In genomic region chr7:121516791-121517305, GRCh38 we compare ENCODE assay signal across 27 cellular contexts.
"Had no signal": no experiment of that assay in that cellular context is flagged by ENCODE, and none has a peak within 500 bp of the region (broad histone marks: within the 10 kb centered on the region; RNA-seq: fewer than 3 reads in every experiment).

No MANE protein-coding gene starts in this region.

- ATAC-seq: effector memory CD8-positive, alpha-beta T cell; heart right ventricle; left cardiac atrium; left ventricle myocardium superior; lower lobe of right lung; natural killer cell; psoas muscle; right lobe of liver; stimulated activated naive CD8-positive, alpha-beta T cell treated with anti-CD3 and anti-CD28 coated beads, Interleukin-15, amount 100 ng/mL, for 72 hours had no signal

- H3K4me3 ChIP-seq: esophagus squamous epithelium, heart right ventricle, lower lobe of right lung, ovary, psoas muscle, right lobe of liver, thyroid gland had no signal

- H3K9me3 ChIP-seq: lower lobe of right lung, ovary, psoas muscle, right lobe of liver, thyroid gland had no signal

- DNase-seq: cerebellar nuclear complex; cortex of kidney; effector memory CD8-positive, alpha-beta T cell; erythroblast; esophagus squamous epithelium; foreskin melanocyte; glutamatergic neuron; heart right ventricle; hippocampal formation; left cardiac atrium; left ventricle myocardium superior; lower lobe of right lung; natural killer cell; occipital lobe; ovary; posterior cingulate gyrus; psoas muscle; retina; right lobe of liver; small intestine; stimulated activated CD4-positive, alpha-beta T cell treated with anti-CD3 and anti-CD28 coated beads, Interleukin-12 subunit alpha, Interleukin-12 subunit beta, amount 100 ng/mL, for 4 hours; stimulated activated CD4-positive, alpha-beta T cell treated with anti-CD3 and anti-CD28 coated beads, Interleukin-1b, Interleukin-23, amount 100 ng/mL, for 48 hours; stimulated activated CD4-positive, alpha-beta T cell treated with anti-CD3 and anti-CD28 coated beads, Interleukin-4, amount 100 ng/mL, for 1 hour; stimulated activated CD8-positive, alpha-beta memory T cell treated with anti-CD3 and anti-CD28 coated beads, Interleukin-4, amount 100 ng/mL, for 48 hours; stimulated activated naive CD4-positive, alpha-beta T cell; stimulated activated naive CD8-positive, alpha-beta T cell treated with anti-CD3 and anti-CD28 coated beads, Interleukin-15, amount 100 ng/mL, for 72 hours; thyroid gland had no signal

- H3K27ac ChIP-seq: esophagus squamous epithelium, heart right ventricle, lower lobe of right lung, ovary, psoas muscle, right lobe of liver, thyroid gland had no signal

- H3K27me3 ChIP-seq: esophagus squamous epithelium, heart right ventricle, ovary, right lobe of liver, thyroid gland had no signal

- H3K4me1 ChIP-seq: esophagus squamous epithelium, heart right ventricle, lower lobe of right lung, psoas muscle, right lobe of liver, thyroid gland had no signal

- H3K36me3 ChIP-seq: esophagus squamous epithelium, heart right ventricle, lower lobe of right lung, ovary, right lobe of liver, thyroid gland had no signal
